In the genomic region with DNA sequence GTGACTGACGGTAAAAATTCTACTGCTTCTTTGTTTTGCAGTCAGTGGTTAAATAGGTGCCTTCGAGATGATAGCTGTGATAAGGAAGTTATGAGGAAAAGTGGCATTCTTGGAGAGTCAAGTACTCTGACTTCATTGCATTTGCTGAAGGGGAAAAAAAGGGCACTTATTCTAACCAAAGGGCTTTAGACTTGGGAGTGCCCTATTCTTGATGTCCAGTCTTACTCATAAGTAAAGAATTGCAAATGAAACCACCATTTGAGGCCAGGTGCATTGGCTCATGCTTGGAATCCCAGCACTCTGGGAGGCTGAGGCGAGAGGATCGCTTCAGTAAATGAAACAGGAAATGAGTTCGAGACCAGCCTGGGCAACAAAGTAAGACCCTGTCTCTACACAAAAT, we compare ENCODE assay signal across 17 cellular contexts. TPM values are rescaled to one million over a fixed set of nuclear protein-coding genes. Genes with fewer than 3 reads are reported as not detected.
DNase-seq lines count a peak whose midpoint lies in the region; TF ChIP-seq lines count a peak whose summit lies in the region.
"Had no signal": no experiment of that assay in that cellular context is flagged by ENCODE, and none has a peak within 500 bp of the region (broad histone marks: within the 10 kb centered on the region; RNA-seq: fewer than 3 reads in every experiment).

No MANE protein-coding gene starts in this region.

- peak overlapping the region; percentile 2 for H4K91ac ChIP-seq in trophoblast cell (ENCODE audit: low read depth, low read length)

- DNase-seq in HCEC 1CT (peak; percentile 29), NCI-H226 (peak; percentile 44), epithelial cell of prostate (ENCODE audit: low read depth, low spot score) (peak; percentile 18), trophoblast cell (peak; percentile 86 to 99), GM19238 (ENCODE audit: insufficient read length, low spot score) (no peak), coronary artery (ENCODE audit: low spot score) (no peak), NCI-H1694 treated with DMSO at 0.1 percent for 48 hours (lab: John Stamatoyannopoulos, UW) (no peak)
- DNase-seq: activated CD4-positive, alpha-beta T cell treated with anti-CD3 and anti-CD28 coated beads for 36 hours; activated naive CD4-positive, alpha-beta T cell treated with anti-CD3 and anti-CD28 coated beads for 36 hours; effector memory CD8-positive, alpha-beta T cell; NCI-H1092; NCI-H2227 treated with DMSO at 0.1 percent for 48 hours; NK-92 treated with Interleukin-12 subunit alpha and Interleukin-12 subunit beta, amount 100 ng/mL, for 24 hours; SHP77 treated with DMSO at 0.1 percent for 48 hours; T-helper 9 cell had no signal

- H3K14ac ChIP-seq in trophoblast cell (ENCODE audit: low read length), result no peak overlapping the region

- H3K23ac ChIP-seq in trophoblast cell (ENCODE audit: low read length), result no peak overlapping the region

- no peak overlapping the region for H4K8ac ChIP-seq in trophoblast cell (ENCODE audit: low read depth, low read length)

- H3K4ac ChIP-seq in trophoblast cell (ENCODE audit: low read depth, low read length), result no peak overlapping the region

- H2BK5ac ChIP-seq in trophoblast cell (ENCODE audit: low read depth, low read length, poor library complexity), result no peak overlapping the region

- H3K4me1 ChIP-seq in trophoblast cell (ENCODE audit: control insufficient read depth in 1 of 2, insufficient read depth in 2 of 2, low read length in 2 of 2), result peaks cover 12 to 16% of the 10 kb centered on the region in 2 experiments
- H3K4me1 ChIP-seq: foreskin keratinocyte had no signal

- H2AFZ ChIP-seq in trophoblast cell (ENCODE audit: insufficient read depth, low read length, poor library complexity), result no peak overlapping the region

- H3K27ac ChIP-seq in epithelial cell of prostate, result peak overlapping the region; percentile 34
- peak overlapping the region; percentile 72 for H3K27ac ChIP-seq in trophoblast cell (ENCODE audit: low read depth, low read length)
- no peak overlapping the region for H3K27ac ChIP-seq in coronary artery
- H3K27ac ChIP-seq: BLaER1, foreskin keratinocyte had no signal

- H3K4me2 ChIP-seq in trophoblast cell (ENCODE audit: low read length), result no peak overlapping the region
- H3K4me2 ChIP-seq: BLaER1 had no signal

- H3K27me3 ChIP-seq in trophoblast cell (ENCODE audit: insufficient read depth, low read length), result no peaks in the 10 kb centered on the region
- H3K27me3 ChIP-seq: BLaER1, foreskin keratinocyte had no signal

- H3K79me1 ChIP-seq in trophoblast cell (ENCODE audit: low read length), result peaks cover 2% of the 10 kb centered on the region

- H3K36me3 ChIP-seq in trophoblast cell (ENCODE audit: control insufficient read depth in 1 of 2, insufficient read depth in 2 of 2, low read length in 2 of 2), result peaks cover 12 to 18% of the 10 kb centered on the region in 2 experiments

- H4K12ac ChIP-seq in trophoblast cell (ENCODE audit: low read depth, low read length), result no peak overlapping the region

- no peak overlapping the region for H2BK12ac ChIP-seq in trophoblast cell (ENCODE audit: low read length)

- TF ChIP-seq CTCF in coronary artery (IDR thresholded peaks at IDR 0.05), result no peak

- H3K9me3 ChIP-seq in trophoblast cell (ENCODE audit: insufficient read depth, low read depth, low read length), result peaks cover 4% of the 10 kb centered on the region
- H3K9me3 ChIP-seq: BLaER1 had no signal

- no CpG with 5 or more reads among the region's 5 CpGs for WGBS in trophoblast cell (ENCODE audit: extremely low coverage, insufficient coverage, insufficient read length)

- H3K4me3 ChIP-seq in trophoblast cell (ENCODE audit: low read depth, low read length) (no peak overlapping the region), coronary artery (no peak overlapping the region)
- H3K4me3 ChIP-seq: BLaER1 had no signal

- H2BK120ac ChIP-seq in trophoblast cell (ENCODE audit: insufficient read depth, low read length, poor library complexity), result no peak overlapping the region

- H3K18ac ChIP-seq in trophoblast cell (ENCODE audit: low read length), result no peak overlapping the region

- no peak overlapping the region for H2AK5ac ChIP-seq in trophoblast cell (ENCODE audit: low read length)

- no peak overlapping the region for H3K9ac ChIP-seq in trophoblast cell (ENCODE audit: low read length)
- H3K9ac ChIP-seq: BLaER1 had no signal

- no peaks in the 10 kb centered on the region for H3K79me2 ChIP-seq in trophoblast cell (ENCODE audit: control insufficient read depth, insufficient read depth, low read length, poor library complexity)

RNA-seq across cellular contexts. Expression of gene BRAP, which starts 40.3 kb away (rescaled TPM):
- 17.1 and 17.6 TPM in 2 replicates for polyA plus RNA-seq in trophoblast cell (2013)

RNA-seq across cellular contexts. Expression of gene ACAD10, which starts 40.4 kb away (rescaled TPM):
- 13.5 and 14.1 TPM in 2 replicates for polyA plus RNA-seq in trophoblast cell (2013)

RNA-seq across cellular contexts. Expression of gene ATXN2, which starts 46.3 kb away (rescaled TPM):
- polyA plus RNA-seq in trophoblast cell (2013), result 57.3 and 58.0 TPM in 2 replicates

Comparison
In these comparisons a context has a peak if more than half of its experiments do, and no peak if none do; other contexts are left out.
1. DNase-seq: peak in HCEC 1CT (single experiment), NCI-H226 (single experiment), epithelial cell of prostate (single experiment) and trophoblast cell (2 of 2); none in GM19238 (single experiment), coronary artery (single experiment) and NCI-H1694 treated with DMSO at 0.1 percent for 48 hours (single experiment).
2. H3K27ac ChIP-seq: peak in epithelial cell of prostate (single experiment) and trophoblast cell (single experiment); none in coronary artery (0 of 2).